ENCODE assay signal across 8 cellular contexts in the genomic region with DNA sequence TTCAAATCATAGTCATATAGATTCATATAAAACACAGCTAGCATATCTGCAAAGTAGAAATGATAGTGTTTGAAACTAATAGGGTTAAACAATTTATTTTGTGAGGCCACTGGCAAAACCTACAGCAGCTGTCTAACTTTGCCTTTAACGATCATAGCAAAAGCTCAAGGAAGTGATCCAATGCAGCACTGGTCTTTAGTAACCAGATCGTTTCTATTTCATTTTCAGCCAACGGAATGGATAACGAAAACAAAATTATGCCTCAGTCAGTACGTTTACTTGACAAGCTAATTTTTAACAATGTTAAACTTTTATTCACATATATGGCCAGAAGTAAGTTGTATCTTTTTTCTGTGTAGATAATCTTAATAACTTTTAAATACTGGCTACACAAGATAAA. TPM values are rescaled to one million over a fixed set of nuclear protein-coding genes. Genes with fewer than 3 reads are reported as not detected.
A peak's percentile ranks its signal among the peaks of the same experiment; 100 is the strongest.
DNase-seq lines count a peak whose midpoint lies in the region; ATAC-seq and TF ChIP-seq lines count a peak whose summit lies in the region.

No MANE protein-coding gene starts in this region.

- no peaks in the 10 kb centered on the region for H3K36me3 ChIP-seq in MM.1S (replicated peaks; ENCODE audit: insufficient read depth, low read length)
- no peaks in the 10 kb centered on the region for H3K36me3 ChIP-seq in WERI-Rb-1
- H3K36me3 ChIP-seq in PC-9 (ENCODE audit: low read depth), result no peaks in the 10 kb centered on the region

- peaks cover 97% of the 10 kb centered on the region for H3K79me2 ChIP-seq in MM.1S (ENCODE audit: low read length)
- no peaks in the 10 kb centered on the region; the same call in 1 of the 2 replicates for H3K79me2 ChIP-seq in PC-9 (ENCODE audit: low read depth)

- H3K27ac ChIP-seq in MM.1S (ENCODE audit: low read length) (no peak overlapping the region), right cardiac atrium (ENCODE audit: low read length) (no peak overlapping the region), dorsolateral prefrontal cortex (peak overlapping the region in 6 of 59 donors; percentile 7 to 61 (median 17)), WERI-Rb-1 (no peak overlapping the region), PC-9 (no peak overlapping the region)

- H3K9me3 ChIP-seq in MM.1S (replicated peaks; ENCODE audit: insufficient read depth, low read length) (no peaks in the 10 kb centered on the region), right cardiac atrium (ENCODE audit: control insufficient read depth, low read length) (no peaks in the 10 kb centered on the region), WERI-Rb-1 (ENCODE audit: severe bottlenecking) (no peaks in the 10 kb centered on the region), PC-9 (ENCODE audit: insufficient read depth, low read depth) (no peaks in the 10 kb centered on the region)

- H3K4me1 ChIP-seq in MM.1S (ENCODE audit: low read length) (peaks cover 23% of the 10 kb centered on the region; the same call in 1 of the 2 replicates), right cardiac atrium (ENCODE audit: control insufficient read depth, insufficient read depth, low read length) (no peaks in the 10 kb centered on the region), PC-9 (replicated peaks; ENCODE audit: insufficient read depth) (no peaks in the 10 kb centered on the region)

- TF ChIP-seq CTCF in GM10248 (IDR thresholded peaks at IDR 0.05; ENCODE audit: control extremely low read depth, extremely low read depth, low read depth, missing control alignments), result no peak
- no peak for TF ChIP-seq CTCF in MM.1S (IDR thresholded peaks at IDR 0.05; ENCODE audit: low read length)
- no peak for TF ChIP-seq CTCF in dorsolateral prefrontal cortex (IDR thresholded peaks at IDR 0.05 in 54 of 56, conservative IDR thresholded peaks at IDR 0.05 in 2 of 56; ENCODE audit: low read depth in 1 of 56, partially characterized antibody in 56 of 56)
- TF ChIP-seq CTCF in WERI-Rb-1 (IDR thresholded peaks at IDR 0.05; ENCODE audit: low read depth, low read length), result no peak
- no peak for TF ChIP-seq CTCF in PC-9 (conservative IDR thresholded peaks at IDR 0.05)

- H3K27me3 ChIP-seq in MM.1S (replicated peaks; ENCODE audit: insufficient read depth, low read length) (no peaks in the 10 kb centered on the region), right cardiac atrium (ENCODE audit: control insufficient read depth, insufficient read depth) (no peaks in the 10 kb centered on the region), dorsolateral prefrontal cortex (no peaks in the 10 kb centered on the region), WERI-Rb-1 (ENCODE audit: insufficient read depth, low read depth, severe bottlenecking) (no peaks in the 10 kb centered on the region), PC-9 (ENCODE audit: insufficient read depth, low read depth) (no peaks in the 10 kb centered on the region)

- H3K9ac ChIP-seq in MM.1S (ENCODE audit: low read length), result no peak overlapping the region; the same call in 1 of the 2 replicates

- BruUV-seq in PC-9 (replicated peaks; lab: Mats Ljungman, UMichigan), result no TSS peak

- CTCF ChIA-PET in GM10248 (lab: Yijun Ruan, JAX) (interaction anchor here (0.6 to 2.5 kb wide), 7 partner anchors 8 to 53 kb away, joined by 3 to 12 read pairs (median 7); a partner anchor contains a TSS), PC-9 (lab: Charles Lee) (no interaction called here)

- DNase-seq in GM10248 (ENCODE audit: extremely low spot score) (peak; percentile 20), MM.1S (peak; percentile 35), right cardiac atrium (no peak), dorsolateral prefrontal cortex (no peak), WERI-Rb-1 (no peak), PC-9 (no peak), NCI-H510A treated with DMSO at 0.1 percent for 48 hours (lab: John Stamatoyannopoulos, UW) (no peak)

- WGBS in right cardiac atrium, result 21% methylated on average over 5 of the region's 5 CpGs

- H3F3A ChIP-seq in MM.1S (ENCODE audit: insufficient read depth, low read length), result no peaks in the 10 kb centered on the region
- H3F3A ChIP-seq in PC-9 (ENCODE audit: insufficient read depth, low read depth), result no peaks in the 10 kb centered on the region

- H2AFZ ChIP-seq in MM.1S (ENCODE audit: low read length), result no peak overlapping the region
- H2AFZ ChIP-seq in PC-9, result no peak overlapping the region

- H4K20me1 ChIP-seq in MM.1S (ENCODE audit: insufficient read depth, low read length), result no peaks in the 10 kb centered on the region
- H4K20me1 ChIP-seq in PC-9 (ENCODE audit: insufficient read depth), result no peaks in the 10 kb centered on the region

- H3K4me3 ChIP-seq in MM.1S (ENCODE audit: low read length) (peak overlapping the region; percentile 25), right cardiac atrium (ENCODE audit: low read length) (peak overlapping the region; percentile 42), dorsolateral prefrontal cortex (peak overlapping the region in 29 of 59 donors; percentile 3 to 44 (median 21)), WERI-Rb-1 (ENCODE audit: low read depth, low read length) (no peak overlapping the region), PC-9 (no peak overlapping the region)

- POLR2A ChIA-PET in GM10248 (lab: Yijun Ruan, JAX), result no interaction called here
- POLR2A ChIA-PET in PC-9 (lab: Charles Lee; ENCODE audit: unreplicated experiment), result no interaction called here

- peak; percentile 69 for ATAC-seq in GM21528 (IDR thresholded peaks at IDR 0.05; ENCODE audit: low FRiP score, unreplicated experiment)
- ATAC-seq in right cardiac atrium, result peak in 1 of 2 donors; percentile 42

- H3K4me2 ChIP-seq in MM.1S (ENCODE audit: low read depth, low read length) (peak overlapping the region; percentile 63), PC-9 (no peak overlapping the region)

- intact Hi-C loops in right cardiac atrium (cut with DNase I) (no loop called here), dorsolateral prefrontal cortex (cut with DNase I) (no loop called here), PC-9 (cut with micrococcal nuclease; ENCODE audit: unreplicated experiment) (no loop called here)

- H3K9me2 ChIP-seq in MM.1S (replicated peaks; ENCODE audit: insufficient read depth, low read length) (no peaks in the 10 kb centered on the region), PC-9 (ENCODE audit: insufficient read depth) (no peaks in the 10 kb centered on the region)

RNA-seq across cellular contexts. Expression of a gene that starts 17.7 kb away (rescaled TPM):
- total RNA-seq in right cardiac atrium, result 10 to 100 TPM in 1 of 4 donors, 1 to 10 TPM in 3; 5.8 to 14.0 (median 8.8) TPM
- polyA plus RNA-seq in right cardiac atrium, result 7.5 TPM
- total RNA-seq in dorsolateral prefrontal cortex, result 10 to 100 TPM; 18.6 to 58.3 (median 34.2) TPM
- total RNA-seq in PC-9 (2021), result 21.6 and 21.7 TPM in 2 replicates

Comparison
In these comparisons a context has a peak if more than half of its experiments do, and no peak if none do; other contexts are left out.
1. DNase-seq: peak in GM10248 (single experiment) and MM.1S (single experiment); none in right cardiac atrium (0 of 3), dorsolateral prefrontal cortex (0 of 10), WERI-Rb-1 (single experiment), PC-9 (0 of 2) and NCI-H510A treated with DMSO at 0.1 percent for 48 hours (single experiment).
2. H3K4me3 ChIP-seq: peak in MM.1S (single experiment) and right cardiac atrium (single experiment); none in WERI-Rb-1 (single experiment) and PC-9 (single experiment).